In the genomic region with DNA sequence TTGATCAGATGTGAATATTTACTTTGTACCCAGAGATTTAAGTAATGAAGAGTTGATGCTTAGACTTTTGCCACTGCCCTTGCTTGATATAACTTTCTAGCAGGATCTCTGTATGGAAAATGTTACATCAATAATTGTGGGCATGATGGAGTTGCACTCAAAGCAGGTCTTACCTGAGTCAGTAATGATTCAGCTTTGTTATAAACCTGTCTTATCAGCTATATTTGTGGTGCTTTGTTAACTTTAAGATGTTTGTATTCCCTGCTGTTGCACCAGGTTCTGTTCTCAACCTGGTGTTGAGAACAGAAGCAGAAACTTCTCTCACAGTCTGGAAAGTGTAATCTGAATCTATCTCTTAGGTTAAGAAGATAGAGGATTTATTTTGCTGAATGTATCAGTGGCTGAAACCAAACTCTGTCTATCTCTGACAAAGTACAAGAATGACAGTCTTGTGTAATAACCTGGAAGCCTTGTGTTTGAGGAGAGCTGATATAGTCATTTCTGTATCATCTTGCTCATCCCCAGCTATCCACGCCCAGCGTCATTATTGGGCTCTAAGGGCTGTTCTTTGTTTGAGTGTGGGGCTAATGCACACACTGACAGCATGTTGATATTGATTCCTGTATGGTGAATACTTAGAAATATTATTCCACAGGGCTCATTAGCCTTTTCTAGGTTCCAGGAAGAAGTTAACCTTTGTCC, we compare ENCODE assay signal across 14 cellular contexts. TPM values are rescaled to one million over a fixed set of nuclear protein-coding genes. Genes with fewer than 3 reads are reported as not detected.
A peak's percentile ranks its signal among the peaks of the same experiment; 100 is the strongest.
DNase-seq lines count a peak whose midpoint lies in the region; ATAC-seq, FAIRE-seq and TF ChIP-seq lines count a peak whose summit lies in the region.
"Had no signal": no experiment of that assay in that cellular context is flagged by ENCODE, and none has a peak within 500 bp of the region (broad histone marks: within the 10 kb centered on the region; RNA-seq: fewer than 3 reads in every experiment).

No MANE protein-coding gene starts in this region.

- in situ Hi-C loops in K562 (cut with MboI): no loop called here

- no TSS peak for BruUV-seq in K562 (replicated peaks; lab: Mats Ljungman, UMichigan)

- no peaks in the 10 kb centered on the region for H3K9me2 ChIP-seq in neural cell (ENCODE audit: insufficient read depth, low read length)

- peaks cover 4% of the 10 kb centered on the region for H3F3A ChIP-seq in neural cell (ENCODE audit: insufficient read depth, low read length, poor library complexity, severe bottlenecking)

- TF ChIP-seq POLR2A in K562 (conservative IDR thresholded peaks at IDR 0.05): no peak

- CTCF ChIA-PET in K562 (lab: Yijun Ruan, JAX; ENCODE audit: low intra/inter-chr PET ratio): no interaction called here

- POLR2A ChIA-PET in K562 (lab: Yijun Ruan, JAX): interaction anchor here (0.7 to 1.2 kb wide), 2 partner anchors 12 to 254 kb away, joined by 3 read pairs; no protein-coding TSS in a partner anchor

- no peak for TF ChIP-seq CTCF in D721Med (IDR thresholded peaks at IDR 0.05; ENCODE audit: insufficient read depth, missing control alignments)
- no peak for TF ChIP-seq CTCF in K562 (IDR thresholded peaks at IDR 0.05 in 2 of 3, conservative IDR thresholded peaks at IDR 0.05 in 1 of 3; ENCODE audit: insufficient read depth in 2 of 3, low read depth in 1 of 3, low read length in 3 of 3)
- TF ChIP-seq CTCF in neural cell (IDR thresholded peaks at IDR 0.05; ENCODE audit: poor library complexity, severe bottlenecking): no peak

- H4K20me1 ChIP-seq in K562 (replicated peaks; ENCODE audit: control insufficient read depth, insufficient read depth, low read length) (no peaks in the 10 kb centered on the region), neural cell (ENCODE audit: insufficient read depth) (peaks cover 3% of the 10 kb centered on the region)

- H3K27ac ChIP-seq in K562 (ENCODE audit: extremely low read depth, low read depth, low read length): no peak overlapping the region
- H3K27ac ChIP-seq in neural cell (ENCODE audit: low read length): peak overlapping the region; percentile 38
- H3K27ac ChIP-seq: SJSA1 had no signal

- 27% methylated on average over 2 of the region's 2 CpGs for WGBS in K562 (ENCODE audit: insufficient coverage, low coverage, missing lambda C conversion rate)

- H3K9me3 ChIP-seq in K562 (replicated peaks; ENCODE audit: control insufficient read depth, insufficient read depth, low read depth, low read length) (no peaks in the 10 kb centered on the region), neural cell (ENCODE audit: low read length) (no peaks in the 10 kb centered on the region)
- H3K9me3 ChIP-seq: SJSA1 had no signal

- H3K4me1 ChIP-seq in K562 (replicated peaks in 1 of 2; ENCODE audit: control insufficient read depth in 2 of 2, insufficient read depth in 2 of 2, low read length in 2 of 2): peaks cover 0 to 33% of the 10 kb centered on the region in 2 experiments; a peak in 3 of 5 replicates
- H3K4me1 ChIP-seq: SJSA1 had no signal

- intact Hi-C loops in K562 (cut with micrococcal nuclease): loop anchor here (10.0 kb wide), 1 partner anchor 52 kb away; no protein-coding TSS in a partner anchor

- H3K36me3 ChIP-seq in K562 (ENCODE audit: control insufficient read depth, insufficient read depth, low read length) (no peaks in the 10 kb centered on the region), neural cell (ENCODE audit: insufficient read depth, low read length) (no peaks in the 10 kb centered on the region)
- H3K36me3 ChIP-seq: SJSA1 had no signal

- no peaks in the 10 kb centered on the region for H3K79me2 ChIP-seq in K562 (ENCODE audit: control insufficient read depth, insufficient read depth, low read length)
- H3K79me2 ChIP-seq in neural cell (replicated peaks; ENCODE audit: insufficient read depth, low read length): peaks cover 90% of the 10 kb centered on the region

- H3K9me1 ChIP-seq in K562 (ENCODE audit: control insufficient read depth, insufficient read depth, low read length): no peaks in the 10 kb centered on the region

- H3K27me3 ChIP-seq in K562 (ENCODE audit: control insufficient read depth in 2 of 2, insufficient read depth in 2 of 2, low read length in 2 of 2) (no peaks in the 10 kb centered on the region), neural cell (ENCODE audit: insufficient read depth, low read depth, low read length) (no peaks in the 10 kb centered on the region)
- H3K27me3 ChIP-seq: SJSA1 had no signal

- TF ChIP-seq EP300 in K562 (IDR thresholded peaks at IDR 0.05; ENCODE audit: low read length) (no peak), neural cell (conservative IDR thresholded peaks at IDR 0.05; ENCODE audit: poor library complexity, severe bottlenecking) (no peak)

- H3K9ac ChIP-seq in K562 (ENCODE audit: insufficient read depth in 1 of 2, low read depth in 2 of 2, low read length in 2 of 2): no peak overlapping the region
- peak overlapping the region; percentile 83 for H3K9ac ChIP-seq in neural cell (ENCODE audit: low read length)

- peak; percentile 59 for ATAC-seq in HG02610 (IDR thresholded peaks at IDR 0.05; ENCODE audit: unreplicated experiment)
- ATAC-seq in K562: no peak
- no peak for ATAC-seq in GM21423 (IDR thresholded peaks at IDR 0.05; ENCODE audit: unreplicated experiment)

- H3K4me3 ChIP-seq in K562: no peak overlapping the region
- H3K4me3 ChIP-seq in neural cell (ENCODE audit: low read length): peak overlapping the region; percentile 71
- H3K4me3 ChIP-seq: SJSA1 had no signal

- DNase-seq in D721Med (ENCODE audit: insufficient read length, low spot score) (no peak), K562 (ENCODE audit: extremely low read depth in 1 of 4, low spot score in 3 of 4) (no peak), NCI-H526 treated with DMSO at 0.1 percent for 48 hours (lab: John Stamatoyannopoulos, UW) (no peak)
- no peak for DNase-seq in activated CD8-positive, alpha-beta memory T cell treated with anti-CD3 and anti-CD28 coated beads, Interleukin-2, amount 50 U/mL, for 48 hours
- DNase-seq: cortex of kidney, GOT3, Kasumi-1, mesendoderm, NCI-H1436 had no signal

- H2AFZ ChIP-seq in K562 (ENCODE audit: low read depth, low read length) (0 out of 2 replicates have a peak overlapping the region, but pooled peaks have one; percentile 28), neural cell (ENCODE audit: low read depth, low read length) (no peak overlapping the region)

- no peak overlapping the region for H3K4me2 ChIP-seq in K562 (ENCODE audit: insufficient read depth, low read length)
- peak overlapping the region; percentile 94 for H3K4me2 ChIP-seq in neural cell (ENCODE audit: low read length)

- TF ChIP-seq RAD21 in K562 (CRISPR knock-in tag; conservative IDR thresholded peaks at IDR 0.05 in 1 of 2, IDR thresholded peaks at IDR 0.05 in 1 of 2) (no peak), neural cell (conservative IDR thresholded peaks at IDR 0.05) (no peak)

- FAIRE-seq in D721Med (lab: Jason Lieb, UNC) (peak; percentile 84), K562 (lab: Jason Lieb, UNC) (no peak)
- FAIRE-seq: islet of Langerhans had no signal

TF ChIP-seq in K562, 482 proteins besides CTCF, POLR2A, EP300 and RAD21 (continues in another document):
- TF ChIP-seq ZNF398 (CRISPR knock-in tag; IDR thresholded peaks at IDR 0.05): no peak

TF ChIP-seq in neural cell, 6 proteins besides CTCF, POLR2A, EP300 and RAD21 (continues in another document):
- TF ChIP-seq, protein P1, sequence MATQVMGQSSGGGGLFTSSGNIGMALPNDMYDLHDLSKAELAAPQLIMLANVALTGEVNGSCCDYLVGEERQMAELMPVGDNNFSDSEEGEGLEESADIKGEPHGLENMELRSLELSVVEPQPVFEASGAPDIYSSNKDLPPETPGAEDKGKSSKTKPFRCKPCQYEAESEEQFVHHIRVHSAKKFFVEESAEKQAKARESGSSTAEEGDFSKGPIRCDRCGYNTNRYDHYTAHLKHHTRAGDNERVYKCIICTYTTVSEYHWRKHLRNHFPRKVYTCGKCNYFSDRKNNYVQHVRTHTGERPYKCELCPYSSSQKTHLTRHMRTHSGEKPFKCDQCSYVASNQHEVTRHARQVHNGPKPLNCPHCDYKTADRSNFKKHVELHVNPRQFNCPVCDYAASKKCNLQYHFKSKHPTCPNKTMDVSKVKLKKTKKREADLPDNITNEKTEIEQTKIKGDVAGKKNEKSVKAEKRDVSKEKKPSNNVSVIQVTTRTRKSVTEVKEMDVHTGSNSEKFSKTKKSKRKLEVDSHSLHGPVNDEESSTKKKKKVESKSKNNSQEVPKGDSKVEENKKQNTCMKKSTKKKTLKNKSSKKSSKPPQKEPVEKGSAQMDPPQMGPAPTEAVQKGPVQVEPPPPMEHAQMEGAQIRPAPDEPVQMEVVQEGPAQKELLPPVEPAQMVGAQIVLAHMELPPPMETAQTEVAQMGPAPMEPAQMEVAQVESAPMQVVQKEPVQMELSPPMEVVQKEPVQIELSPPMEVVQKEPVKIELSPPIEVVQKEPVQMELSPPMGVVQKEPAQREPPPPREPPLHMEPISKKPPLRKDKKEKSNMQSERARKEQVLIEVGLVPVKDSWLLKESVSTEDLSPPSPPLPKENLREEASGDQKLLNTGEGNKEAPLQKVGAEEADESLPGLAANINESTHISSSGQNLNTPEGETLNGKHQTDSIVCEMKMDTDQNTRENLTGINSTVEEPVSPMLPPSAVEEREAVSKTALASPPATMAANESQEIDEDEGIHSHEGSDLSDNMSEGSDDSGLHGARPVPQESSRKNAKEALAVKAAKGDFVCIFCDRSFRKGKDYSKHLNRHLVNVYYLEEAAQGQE (IDR thresholded peaks at IDR 0.05; ENCODE audit: borderline replicate concordance): no peak
- no peak for TF ChIP-seq POLR2AphosphoS5 (IDR thresholded peaks at IDR 0.05)
- TF ChIP-seq EZH2 (IDR thresholded peaks at IDR 0.05; ENCODE audit: borderline replicate concordance, insufficient read depth, low read length, poor library complexity, severe bottlenecking): no peak

RNA-seq across cellular contexts. Expression of gene AKAP6, which starts 3.5 kb away (rescaled TPM):
- total RNA-seq in K562 (2011; cell fraction: chromatin; rRNA removed; ENCODE audit: low replicate concordance): 2.4 and 3.2 TPM in 2 replicates
- total RNA-seq in K562 (2011; cell fraction: nucleolus; rRNA removed): 1.2 and 2.4 TPM in 2 replicates
- total RNA-seq in K562 (2011; cell fraction: nucleoplasm; rRNA removed): 2.9 and 3.0 TPM in 2 replicates
- 0.49 and 1.7 TPM in 2 replicates for total RNA-seq in K562 (2014; rRNA removed)
- total RNA-seq in K562 (2014; rRNA removed; fragmentation: Illumina TruSeq; extraction: Trizol): 0.62 and 0.73 TPM in 2 replicates
- 0.25 and 0.41 TPM in 2 replicates for total RNA-seq in K562 (2015; rRNA removed; fragmentation: Illumina TruSeq; extraction: Trizol)
- 0.42 and 0.62 TPM in 2 replicates for total RNA-seq in K562 (2021)
- polyA plus RNA-seq in K562 (2011; rRNA removed): 0.28 and 1.3 TPM in 2 replicates
- 0.04 and 0.31 TPM in 2 replicates for polyA plus RNA-seq in K562 (2011; cell fraction: cytosol; rRNA removed)
- polyA plus RNA-seq in K562 (2011; cell fraction: nucleus; rRNA removed): 0.48 and 1.2 TPM in 2 replicates
- polyA plus RNA-seq in K562 (2012): 0.10 and 0.35 TPM in 2 replicates
- polyA plus RNA-seq in K562 (2014; fragmentation: Illumina TruSeq; extraction: Trizol): 0.29 and 0.42 TPM in 2 replicates
- polyA plus RNA-seq in K562 (2014; fragmentation: Nextera tagmentation; extraction: Ambion mirVana): under 1 TPM; 0.03 to 0.14 TPM
- 0.38 and 0.48 TPM in 2 replicates for polyA plus RNA-seq in K562 (2014; rRNA removed)
- 3.9 and 4.1 TPM in 2 replicates for polyA minus RNA-seq in K562 (2011; rRNA and poly(A)+ RNA removed)
- polyA minus RNA-seq in K562 (2011; cell fraction: cytosol; rRNA and poly(A)+ RNA removed): 0.55 and 0.57 TPM in 2 replicates
- polyA minus RNA-seq in K562 (2011; cell fraction: nucleus; rRNA and poly(A)+ RNA removed): 1.2 and 1.6 TPM in 2 replicates
- 15.8 and 22.8 TPM in 2 replicates for polyA plus RNA-seq in neural cell
- 270 and 365 TPM in 2 replicates for polyA minus RNA-seq in neural cell
